8 cellular contexts compared by ENCODE assay signal in genomic region chr1:235326719-235327558, GRCh38. TPM values are rescaled to one million over a fixed set of nuclear protein-coding genes. Genes with fewer than 3 reads are reported as not detected.
DNase-seq lines count a peak whose midpoint lies in the region; ATAC-seq and TF ChIP-seq lines count a peak whose summit lies in the region.

No MANE protein-coding gene starts in this region.

- peak; percentile 70 to 77 (median 77) for DNase-seq in CD4-positive, CD25-positive, alpha-beta regulatory T cell
- DNase-seq in H7, result peak; percentile 67
- DNase-seq in NT2/D1 (ENCODE audit: low read depth, low spot score), result peak; percentile 13
- peak; percentile 67 for DNase-seq in activated T-cell treated with anti-CD3 and anti-CD28 coated beads, Interleukin-2, amount 50 U/mL, for 1 hour
- DNase-seq in erythroblast (lab: John Stamatoyannopoulos, UW), result peak; percentile 66 to 75
- DNase-seq in naive B cell, result peak; percentile 75
- peak; percentile 46 to 81 for DNase-seq in stimulated activated effector memory CD8-positive, alpha-beta T cell treated with anti-CD3 and anti-CD28 coated beads, Interleukin-12 subunit alpha, Interleukin-12 subunit beta, amount 100 ng/mL, for 72 hours (ENCODE audit: low spot score in 2 of 2)
- DNase-seq in midbrain (lab: John Stamatoyannopoulos, UW), result no peak

- H3K9me3 Mint-ChIP-seq in CD4-positive, CD25-positive, alpha-beta regulatory T cell, result no peaks in the 10 kb centered on the region
- no peaks in the 10 kb centered on the region for H3K9me3 Mint-ChIP-seq in naive B cell
- no peaks in the 10 kb centered on the region for H3K9me3 Mint-ChIP-seq in stimulated activated effector memory CD8-positive, alpha-beta T cell treated with anti-CD3 and anti-CD28 coated beads, Interleukin-12 subunit alpha, Interleukin-12 subunit beta, amount 100 ng/mL, for 72 hours

- peaks cover 72% of the 10 kb centered on the region for H3K4me1 ChIP-seq in CD4-positive, CD25-positive, alpha-beta regulatory T cell (ENCODE audit: control insufficient read depth, insufficient read depth, low read length, poor library complexity, severe bottlenecking)
- H3K4me1 ChIP-seq in NT2/D1 (ENCODE audit: insufficient read depth, insufficient read length), result no peaks in the 10 kb centered on the region

- H3K4me3 Mint-ChIP-seq in CD4-positive, CD25-positive, alpha-beta regulatory T cell, result peak overlapping the region; percentile 95 to 99 (median 98)
- peak overlapping the region in 6 of 8 donors; percentile 96 to 100 (median 100) for H3K4me3 Mint-ChIP-seq in naive B cell
- H3K4me3 Mint-ChIP-seq in stimulated activated effector memory CD8-positive, alpha-beta T cell treated with anti-CD3 and anti-CD28 coated beads, Interleukin-12 subunit alpha, Interleukin-12 subunit beta, amount 100 ng/mL, for 72 hours, result no peak overlapping the region

- TF ChIP-seq POLR2A in erythroblast (IDR thresholded peaks at IDR 0.05; ENCODE audit: low read length), result no peak

- peaks cover 12% of the 10 kb centered on the region for H3K36me3 Mint-ChIP-seq in CD4-positive, CD25-positive, alpha-beta regulatory T cell
- peaks cover 6 to 19% of the 10 kb centered on the region in 2 donors for H3K36me3 Mint-ChIP-seq in naive B cell
- peaks cover 59% of the 10 kb centered on the region for H3K36me3 Mint-ChIP-seq in stimulated activated effector memory CD8-positive, alpha-beta T cell treated with anti-CD3 and anti-CD28 coated beads, Interleukin-12 subunit alpha, Interleukin-12 subunit beta, amount 100 ng/mL, for 72 hours

- H3K27ac ChIP-seq in CD4-positive, CD25-positive, alpha-beta regulatory T cell (ENCODE audit: insufficient read depth, low read length, poor library complexity, severe bottlenecking), result peak overlapping the region; percentile 97

- no peaks in the 10 kb centered on the region for H3K27me3 ChIP-seq in CD4-positive, CD25-positive, alpha-beta regulatory T cell (ENCODE audit: control insufficient read depth, insufficient read depth, low read length)
- H3K27me3 ChIP-seq in H7 (ENCODE audit: control insufficient read depth, insufficient read depth, low read length) (no peaks in the 10 kb centered on the region), NT2/D1 (ENCODE audit: insufficient read depth, insufficient read length) (no peaks in the 10 kb centered on the region)

- peak overlapping the region in 2 of 3 donors; percentile 94 to 96 for H3K27ac Mint-ChIP-seq in CD4-positive, CD25-positive, alpha-beta regulatory T cell
- H3K27ac Mint-ChIP-seq in naive B cell, result peak overlapping the region in 5 of 6 donors; percentile 98 to 100 (median 99)
- H3K27ac Mint-ChIP-seq in stimulated activated effector memory CD8-positive, alpha-beta T cell treated with anti-CD3 and anti-CD28 coated beads, Interleukin-12 subunit alpha, Interleukin-12 subunit beta, amount 100 ng/mL, for 72 hours, result no peak overlapping the region

- H3K27me3 Mint-ChIP-seq in CD4-positive, CD25-positive, alpha-beta regulatory T cell, result no peaks in the 10 kb centered on the region
- no peaks in the 10 kb centered on the region for H3K27me3 Mint-ChIP-seq in naive B cell

- H3K9ac ChIP-seq in NT2/D1 (ENCODE audit: insufficient read length, low read depth), result peak overlapping the region; percentile 95

- no peaks in the 10 kb centered on the region for H3K9me3 ChIP-seq in CD4-positive, CD25-positive, alpha-beta regulatory T cell (ENCODE audit: control insufficient read depth in 2 of 2, low read length in 2 of 2)
- no peaks in the 10 kb centered on the region for H3K9me3 ChIP-seq in NT2/D1 (ENCODE audit: insufficient read depth, low read length)

- peaks cover 10% of the 10 kb centered on the region for H3K36me3 ChIP-seq in CD4-positive, CD25-positive, alpha-beta regulatory T cell (ENCODE audit: control insufficient read depth, insufficient read depth, low read length)
- no peaks in the 10 kb centered on the region; the same call in 1 of the 2 replicates for H3K36me3 ChIP-seq in H7 (replicated peaks; ENCODE audit: control insufficient read depth, insufficient read depth, low read length)
- H3K36me3 ChIP-seq in NT2/D1 (ENCODE audit: insufficient read depth, insufficient read length, low read length), result peaks cover 28% of the 10 kb centered on the region

- H3K4me1 Mint-ChIP-seq in CD4-positive, CD25-positive, alpha-beta regulatory T cell, result peaks cover 15 to 38% (median 35%) of the 10 kb centered on the region in 4 donors
- H3K4me1 Mint-ChIP-seq in naive B cell, result peaks cover 25 to 45% (median 38%) of the 10 kb centered on the region in 3 donors
- peaks cover 40% of the 10 kb centered on the region for H3K4me1 Mint-ChIP-seq in stimulated activated effector memory CD8-positive, alpha-beta T cell treated with anti-CD3 and anti-CD28 coated beads, Interleukin-12 subunit alpha, Interleukin-12 subunit beta, amount 100 ng/mL, for 72 hours

- peak overlapping the region; percentile 97 for H3K4me3 ChIP-seq in CD4-positive, CD25-positive, alpha-beta regulatory T cell (ENCODE audit: low read depth, low read length)
- H3K4me3 ChIP-seq in H7 (ENCODE audit: insufficient read depth, low read depth, low read length) (peak overlapping the region; percentile 97), NT2/D1 (ENCODE audit: insufficient read length, low read depth) (peak overlapping the region; percentile 86)

- peak in 1 of 2 donors; percentile 3 for ATAC-seq in CD4-positive, CD25-positive, alpha-beta regulatory T cell (ENCODE audit: low read depth in 2 of 2)
- peak; percentile 28 to 33 for ATAC-seq in naive B cell (ENCODE audit: low read depth in 2 of 2)
- peak; percentile 29 for ATAC-seq in stimulated activated effector memory CD8-positive, alpha-beta T cell treated with anti-CD3 and anti-CD28 coated beads, Interleukin-12 subunit alpha, Interleukin-12 subunit beta, amount 100 ng/mL, for 72 hours

RNA-seq across cellular contexts. Expression of gene ARID4B, which starts 1.0 kb away (rescaled TPM):
- total RNA-seq in CD4-positive, CD25-positive, alpha-beta regulatory T cell, result 192 TPM
- 10 to 100 TPM; 52.6 to 63.4 (median 56.1) TPM for polyA plus RNA-seq in CD4-positive, CD25-positive, alpha-beta regulatory T cell
- total RNA-seq in H7 (2014; rRNA removed; shearing (Covaris generic)), result 16.0 and 27.0 TPM in 2 replicates
- 100 to 1,000 TPM in 1 of 6 donors, 10 to 100 TPM in 5; 22.5 to 100 (median 59.7) TPM for polyA plus RNA-seq in naive B cell (ENCODE audit: low read depth in 6 of 6)

RNA-seq across cellular contexts. Expression of gene GGPS1, which starts 1.4 kb away (rescaled TPM):
- total RNA-seq in CD4-positive, CD25-positive, alpha-beta regulatory T cell, result 30.8 TPM
- polyA plus RNA-seq in CD4-positive, CD25-positive, alpha-beta regulatory T cell, result 10 to 100 TPM; 60.2 to 82.0 (median 78.4) TPM
- 52.5 and 53.8 TPM in 2 replicates for total RNA-seq in H7 (2014; rRNA removed; shearing (Covaris generic))
- polyA plus RNA-seq in naive B cell (ENCODE audit: low read depth in 6 of 6), result 10 to 100 TPM; 36.2 to 72.9 (median 64.0) TPM

RNA-seq across cellular contexts. Expression of gene TBCE, which starts 40.3 kb away (rescaled TPM):
- total RNA-seq in CD4-positive, CD25-positive, alpha-beta regulatory T cell, result 19.7 TPM
- polyA plus RNA-seq in CD4-positive, CD25-positive, alpha-beta regulatory T cell, result 10 to 100 TPM; 13.9 to 21.4 (median 19.1) TPM
- total RNA-seq in H7 (2014; rRNA removed; shearing (Covaris generic)), result 28.8 and 31.0 TPM in 2 replicates
- 10 to 100 TPM in 5 of 6 donors, 1 to 10 TPM in 1; 8.5 to 23.7 (median 13.3) TPM for polyA plus RNA-seq in naive B cell (ENCODE audit: low read depth in 6 of 6)
